Comparison of ENCODE assay signal across 17 cellular contexts in the genomic region with DNA sequence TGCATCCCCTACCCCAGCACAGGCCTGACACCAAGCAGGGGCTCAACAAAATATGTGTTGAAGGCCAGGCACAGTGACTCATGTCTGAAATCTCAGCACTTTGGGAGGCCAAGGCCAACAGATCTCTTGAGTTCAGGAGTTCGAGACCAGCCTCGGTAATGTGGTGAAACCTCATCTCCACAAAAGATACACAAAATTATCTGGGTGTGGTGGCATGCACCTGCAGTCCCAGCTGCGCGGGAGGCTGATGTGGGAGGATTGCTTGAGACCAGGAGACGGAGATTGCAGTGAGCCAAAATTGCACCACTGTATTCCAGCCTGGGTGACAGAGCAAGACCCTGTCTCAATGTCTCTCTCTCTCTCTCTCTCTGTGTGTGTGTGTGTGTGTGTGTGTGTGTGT. TPM values are rescaled to one million over a fixed set of nuclear protein-coding genes. Genes with fewer than 3 reads are reported as not detected.
DNase-seq lines count a peak whose midpoint lies in the region; ATAC-seq and TF ChIP-seq lines count a peak whose summit lies in the region.
"Had no signal": no experiment of that assay in that cellular context is flagged by ENCODE, and none has a peak within 500 bp of the region (broad histone marks: within the 10 kb centered on the region; RNA-seq: fewer than 3 reads in every experiment).

No MANE protein-coding gene starts in this region.

- H3K4me3 Mint-ChIP-seq in activated CD4-positive, alpha-beta T cell treated with anti-CD3 and anti-CD28 coated beads, Interleukin-2, amount 10 ng/mL, durations not matched to agents 7 days and 5 days, result no peak overlapping the region
- H3K4me3 Mint-ChIP-seq in IgD-negative memory B cell, result peak overlapping the region; percentile 59 to 89 (median 69)
- H3K4me3 Mint-ChIP-seq in activated naive CD8-positive, alpha-beta T cell, result peak overlapping the region; percentile 74

- no peaks in the 10 kb centered on the region for H3K9me3 ChIP-seq in osteoblast (ENCODE audit: low read depth, low read length)
- H3K9me3 ChIP-seq: A549 had no signal

- no peaks in the 10 kb centered on the region for H3K36me3 ChIP-seq in osteoblast (ENCODE audit: insufficient read depth, low read length)

- peak overlapping the region; percentile 72 for H3K27ac Mint-ChIP-seq in activated CD4-positive, alpha-beta T cell treated with anti-CD3 and anti-CD28 coated beads, Interleukin-2, amount 10 ng/mL, durations not matched to agents 7 days and 5 days
- peak overlapping the region; percentile 81 to 99 (median 90) for H3K27ac Mint-ChIP-seq in IgD-negative memory B cell
- peak overlapping the region; percentile 97 for H3K27ac Mint-ChIP-seq in activated naive CD8-positive, alpha-beta T cell

- H3K4me2 ChIP-seq in osteoblast (ENCODE audit: insufficient read depth, low read length), result no peak overlapping the region

- H3K9me3 Mint-ChIP-seq in activated CD4-positive, alpha-beta T cell treated with anti-CD3 and anti-CD28 coated beads, Interleukin-2, amount 10 ng/mL, durations not matched to agents 7 days and 5 days, result no peaks in the 10 kb centered on the region
- H3K9me3 Mint-ChIP-seq in IgD-negative memory B cell, result no peaks in the 10 kb centered on the region
- H3K9me3 Mint-ChIP-seq in activated naive CD8-positive, alpha-beta T cell (ENCODE audit: low read depth), result no peaks in the 10 kb centered on the region

- H3K4me3 ChIP-seq in osteoblast (ENCODE audit: insufficient read depth, low read length), result no peak overlapping the region
- H3K4me3 ChIP-seq: A549 had no signal

- DNase-seq in activated CD4-positive, alpha-beta T cell treated with anti-CD3 and anti-CD28 coated beads, Interleukin-2, amount 10 ng/mL, durations not matched to agents 7 days and 5 days, result no peak
- DNase-seq in activated CD4-positive, alpha-beta T cell treated with anti-CD3 and anti-CD28 coated beads, Interleukin-2, amount 50 U/mL, for 1 hour, result no peak
- DNase-seq in osteoblast (ENCODE audit: insufficient read length, low spot score, missing footprints), result no peak
- DNase-seq in NCI-H1930 (lab: John Stamatoyannopoulos, UW), result no peak
- DNase-seq in HT-29 (ENCODE audit: low spot score), result no peak
- DNase-seq: activated CD4-positive, alpha-beta T cell treated with anti-CD3 and anti-CD28 coated beads for 4 hours; GOT3; KBM-7; NCI-H1694; NCI-H510A treated with DMSO at 0.1 percent for 48 hours; nucleus accumbens had no signal

- H3K36me3 Mint-ChIP-seq in activated CD4-positive, alpha-beta T cell treated with anti-CD3 and anti-CD28 coated beads, Interleukin-2, amount 10 ng/mL, durations not matched to agents 7 days and 5 days (ENCODE audit: low read depth), result no peaks in the 10 kb centered on the region
- H3K36me3 Mint-ChIP-seq in IgD-negative memory B cell, result no peaks in the 10 kb centered on the region
- H3K36me3 Mint-ChIP-seq in activated naive CD8-positive, alpha-beta T cell, result no peaks in the 10 kb centered on the region

- no peaks in the 10 kb centered on the region for H3K79me2 ChIP-seq in osteoblast (ENCODE audit: insufficient read depth, low read length)

- CTCF ChIA-PET in activated CD4-positive, alpha-beta T cell treated with anti-CD3 and anti-CD28 coated beads, Interleukin-2, amount 10 ng/mL, durations not matched to agents 7 days and 5 days (lab: Charles Lee), result interaction anchor here (1.1 to 1.4 kb wide), 2 partner anchors 14 to 16 kb away, joined by 5 read pairs; no protein-coding TSS in a partner anchor

- H4K20me1 ChIP-seq in osteoblast (ENCODE audit: insufficient read depth, low read length), result no peaks in the 10 kb centered on the region

- peak overlapping the region; percentile 76 for H3K27ac ChIP-seq in osteoblast (ENCODE audit: low read depth, low read length)

- H3K4me1 Mint-ChIP-seq in activated CD4-positive, alpha-beta T cell treated with anti-CD3 and anti-CD28 coated beads, Interleukin-2, amount 10 ng/mL, durations not matched to agents 7 days and 5 days, result peaks cover 72% of the 10 kb centered on the region
- peaks cover 47 to 87% (median 82%) of the 10 kb centered on the region in 3 donors for H3K4me1 Mint-ChIP-seq in IgD-negative memory B cell
- H3K4me1 Mint-ChIP-seq in activated naive CD8-positive, alpha-beta T cell (ENCODE audit: low read depth), result peaks cover 93% of the 10 kb centered on the region

- no peak for TF ChIP-seq CTCF in osteoblast (IDR thresholded peaks at IDR 0.05; ENCODE audit: extremely low read depth, low read depth, low read length)

- POLR2A ChIA-PET in activated CD4-positive, alpha-beta T cell treated with anti-CD3 and anti-CD28 coated beads, Interleukin-2, amount 10 ng/mL, durations not matched to agents 7 days and 5 days (lab: Charles Lee), result no interaction called here

- ATAC-seq in HG02981 (IDR thresholded peaks at IDR 0.05; ENCODE audit: unreplicated experiment), result no peak
- ATAC-seq: Panc1 had no signal

- peaks cover 72% of the 10 kb centered on the region for H3K4me1 ChIP-seq in osteoblast (ENCODE audit: insufficient read depth, low read length)

- no peak overlapping the region for H2AFZ ChIP-seq in osteoblast (ENCODE audit: low read length)

- H3K27me3 Mint-ChIP-seq in activated CD4-positive, alpha-beta T cell treated with anti-CD3 and anti-CD28 coated beads, Interleukin-2, amount 10 ng/mL, durations not matched to agents 7 days and 5 days, result no peaks in the 10 kb centered on the region
- no peaks in the 10 kb centered on the region for H3K27me3 Mint-ChIP-seq in IgD-negative memory B cell
- no peaks in the 10 kb centered on the region for H3K27me3 Mint-ChIP-seq in activated naive CD8-positive, alpha-beta T cell

- no peaks in the 10 kb centered on the region for H3K27me3 ChIP-seq in osteoblast (ENCODE audit: insufficient read depth, low read length)

RNA-seq across cellular contexts. Expression of gene CYP11A1, which starts 30.7 kb away (rescaled TPM):
- not detected for total RNA-seq in activated CD4-positive, alpha-beta T cell treated with anti-CD3 and anti-CD28 coated beads, Interleukin-2, amount 10 ng/mL, durations not matched to agents 7 days and 5 days
- not detected for polyA plus RNA-seq in IgD-negative memory B cell
- total RNA-seq in osteoblast, result 1.4 and 2.1 TPM in 2 replicates
- not detected in 2 replicates for total RNA-seq in HT-29 (2014; rRNA removed; shearing (Covaris generic))
- total RNA-seq: frontal cortex had no signal

RNA-seq across cellular contexts. Expression of gene SEMA7A, which starts 35.6 kb away (rescaled TPM):
- 1 to 10 TPM; 2.7 to 3.5 TPM for total RNA-seq in activated CD4-positive, alpha-beta T cell treated with anti-CD3 and anti-CD28 coated beads, Interleukin-2, amount 10 ng/mL, durations not matched to agents 7 days and 5 days
- polyA plus RNA-seq in IgD-negative memory B cell, result 5.0 TPM
- total RNA-seq in osteoblast, result 30.4 and 36.2 TPM in 2 replicates
- total RNA-seq in HT-29 (2014; rRNA removed; shearing (Covaris generic)), result 1.1 and 1.3 TPM in 2 replicates
